ENCODE assay signal across 2 cellular contexts in the genomic region with DNA sequence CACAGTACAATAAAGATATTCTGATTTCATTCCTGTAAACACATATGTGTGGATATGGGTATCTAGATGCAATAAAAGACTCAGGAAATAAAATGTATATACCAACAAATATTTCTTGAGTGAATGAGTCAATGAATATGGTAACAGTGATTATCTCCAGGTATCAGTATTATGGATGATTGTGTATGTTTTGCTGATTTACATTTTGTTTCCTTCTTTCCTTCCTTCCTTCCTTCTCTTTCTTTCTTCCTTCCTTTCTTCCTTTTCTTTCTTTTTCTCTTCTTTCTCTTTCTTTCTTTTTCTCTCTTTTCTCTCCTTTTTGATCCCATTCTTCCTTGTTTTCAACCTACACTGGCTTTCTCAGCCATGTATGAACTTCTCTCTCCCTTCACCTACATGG.
TF ChIP-seq lines count a peak whose summit lies in the region.

No MANE protein-coding gene starts in this region.

TF ChIP-seq in HEK293, 187 proteins besides CTCF, POLR2A, EP300 and RAD21:
- TF ChIP-seq ZNF157 (tag by site-specific recombination; IDR thresholded peaks at IDR 0.05) (no peak), ZNF366 (tag by site-specific recombination; conservative IDR thresholded peaks at IDR 0.05) (peak; percentile 53; the same call in 1 of the 2 replicates), PRDM1 (tag by site-specific recombination; IDR thresholded peaks at IDR 0.05) (0 out of 2 replicates have a peak, but pooled peaks have one; percentile 22)

TF ChIP-seq in K562, 482 proteins besides CTCF, POLR2A, EP300 and RAD21:
- no peak for TF ChIP-seq NR4A1 (CRISPR knock-in tag; IDR thresholded peaks at IDR 0.05)
- no peak for TF ChIP-seq NR4A1 (tag; IDR thresholded peaks at IDR 0.05)
- TF ChIP-seq U2AF1 (optimal IDR thresholded peaks at IDR 0.05; ENCODE audit: low read depth, low read length) = peak; percentile 30
- TF ChIP-seq, protein P1, sequence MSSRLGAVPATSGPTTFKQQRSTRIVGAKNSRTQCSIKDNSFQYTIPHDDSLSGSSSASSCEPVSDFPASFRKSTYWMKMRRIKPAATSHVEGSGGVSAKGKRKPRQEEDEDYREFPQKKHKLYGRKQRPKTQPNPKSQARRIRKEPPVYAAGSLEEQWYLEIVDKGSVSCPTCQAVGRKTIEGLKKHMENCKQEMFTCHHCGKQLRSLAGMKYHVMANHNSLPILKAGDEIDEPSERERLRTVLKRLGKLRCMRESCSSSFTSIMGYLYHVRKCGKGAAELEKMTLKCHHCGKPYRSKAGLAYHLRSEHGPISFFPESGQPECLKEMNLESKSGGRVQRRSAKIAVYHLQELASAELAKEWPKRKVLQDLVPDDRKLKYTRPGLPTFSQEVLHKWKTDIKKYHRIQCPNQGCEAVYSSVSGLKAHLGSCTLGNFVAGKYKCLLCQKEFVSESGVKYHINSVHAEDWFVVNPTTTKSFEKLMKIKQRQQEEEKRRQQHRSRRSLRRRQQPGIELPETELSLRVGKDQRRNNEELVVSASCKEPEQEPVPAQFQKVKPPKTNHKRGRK (tag; IDR thresholded peaks at IDR 0.05) = 0 out of 2 replicates have a peak, but pooled peaks have one; percentile 51
